ENCODE assay signal across 8 cellular contexts in genomic region chr1:10033359-10033845, GRCh38. TPM values are rescaled to one million over a fixed set of nuclear protein-coding genes. Genes with fewer than 3 reads are reported as not detected.
DNase-seq lines count a peak whose midpoint lies in the region; ATAC-seq and TF ChIP-seq lines count a peak whose summit lies in the region.

No MANE protein-coding gene starts in this region.

- no peaks in the 10 kb centered on the region for H3K9me3 Mint-ChIP-seq in CD8-positive, alpha-beta T cell

- no peak for TF ChIP-seq POLR2A in upper lobe of left lung (IDR thresholded peaks at IDR 0.05)

- peaks cover 26% of the 10 kb centered on the region for H3K36me3 Mint-ChIP-seq in CD8-positive, alpha-beta T cell

- 0 to 1% methylated on average over 19 of the region's 19 CpGs for WGBS in upper lobe of left lung, 2 donors

- H3K27ac ChIP-seq in CD8-positive, alpha-beta T cell (ENCODE audit: low read depth, low read length): peak overlapping the region; percentile 93
- H3K27ac ChIP-seq in SJCRH30: peak overlapping the region; percentile 76
- peak overlapping the region; percentile 95 for H3K27ac ChIP-seq in effector memory CD4-positive, alpha-beta T cell (ENCODE audit: insufficient read depth, low read length, poor library complexity, severe bottlenecking)
- peak overlapping the region; percentile 92 to 98 (median 94) for H3K27ac ChIP-seq in upper lobe of left lung

- peak overlapping the region; percentile 97 for H3K4me3 Mint-ChIP-seq in CD8-positive, alpha-beta T cell

- no peaks in the 10 kb centered on the region for H3K27me3 Mint-ChIP-seq in CD8-positive, alpha-beta T cell (ENCODE audit: low read depth)

- intact Hi-C loops in CD8-positive, alpha-beta T cell (cut with DNase I, micrococcal nuclease): loop anchor here (1.0 to 10.0 kb wide), 12 partner anchors 177 to 1229 kb away; partner anchors contain the start of genes H6PD (in 2 of the 2), KIF1B (in 2 of the 2), SLC25A33 (in 2 of the 2) and CLSTN1 (in 1 of the 2)
- intact Hi-C loops in mucosa of descending colon (cut with DNase I, micrococcal nuclease): no loop called here

- no peak for TF ChIP-seq EP300 in upper lobe of left lung (IDR thresholded peaks at IDR 0.05)

- H3K27ac Mint-ChIP-seq in CD8-positive, alpha-beta T cell: peak overlapping the region; percentile 98

- POLR2A ChIA-PET in CD8-positive, alpha-beta T cell (lab: Charles Lee): no interaction called here

- peak overlapping the region; percentile 98 for H3K4me3 ChIP-seq in CD8-positive, alpha-beta T cell (ENCODE audit: low read depth, low read length)
- H3K4me3 ChIP-seq in SJCRH30: peak overlapping the region; percentile 73
- H3K4me3 ChIP-seq in effector memory CD4-positive, alpha-beta T cell (ENCODE audit: insufficient read depth, low read depth, low read length, poor library complexity, severe bottlenecking): peak overlapping the region; percentile 99
- H3K4me3 ChIP-seq in mucosa of descending colon: peak overlapping the region; percentile 79
- peak overlapping the region; percentile 75 to 95 (median 89) for H3K4me3 ChIP-seq in upper lobe of left lung

- DNase-seq in CD8-positive, alpha-beta T cell: peak in 1 of 7 experiments; percentile 5
- DNase-seq in SJCRH30: peak; percentile 31 to 51
- DNase-seq in effector memory CD4-positive, alpha-beta T cell: no peak
- DNase-seq in mucosa of descending colon: peak in 1 of 3 donors; percentile 33
- no peak for DNase-seq in upper lobe of left lung
- no peak for DNase-seq in NCI-H774 (lab: John Stamatoyannopoulos, UW)

- peaks cover 23% of the 10 kb centered on the region for H3K4me1 Mint-ChIP-seq in CD8-positive, alpha-beta T cell (ENCODE audit: low read depth)

- TF ChIP-seq CTCF in CD8-positive, alpha-beta T cell (IDR thresholded peaks at IDR 0.05): no peak
- no peak for TF ChIP-seq CTCF in mucosa of descending colon (IDR thresholded peaks at IDR 0.05)
- no peak for TF ChIP-seq CTCF in upper lobe of left lung (IDR thresholded peaks at IDR 0.05)

- peaks cover 18% of the 10 kb centered on the region for H3K4me1 ChIP-seq in CD8-positive, alpha-beta T cell (ENCODE audit: insufficient read depth, low read length)
- peaks cover 26% of the 10 kb centered on the region for H3K4me1 ChIP-seq in SJCRH30
- peaks cover 5% of the 10 kb centered on the region for H3K4me1 ChIP-seq in effector memory CD4-positive, alpha-beta T cell (ENCODE audit: control insufficient read depth, insufficient read depth, low read length, poor library complexity, severe bottlenecking)
- H3K4me1 ChIP-seq in mucosa of descending colon (ENCODE audit: low read depth): peaks cover 20% of the 10 kb centered on the region
- H3K4me1 ChIP-seq in upper lobe of left lung: peaks cover 20 to 36% (median 22%) of the 10 kb centered on the region in 4 donors

- no peaks in the 10 kb centered on the region for H3K36me3 ChIP-seq in CD8-positive, alpha-beta T cell (ENCODE audit: insufficient read depth, low read length)
- H3K36me3 ChIP-seq in SJCRH30 (peaks cover 12% of the 10 kb centered on the region), mucosa of descending colon (ENCODE audit: low read depth) (no peaks in the 10 kb centered on the region), upper lobe of left lung (peaks cover 0 to 24% (median 7%) of the 10 kb centered on the region in 4 donors)
- peaks cover 6% of the 10 kb centered on the region for H3K36me3 ChIP-seq in effector memory CD4-positive, alpha-beta T cell (ENCODE audit: control insufficient read depth, insufficient read depth, low read length)

- H3K9me3 ChIP-seq in CD8-positive, alpha-beta T cell (ENCODE audit: low read length): no peaks in the 10 kb centered on the region
- H3K9me3 ChIP-seq in SJCRH30 (replicated peaks): no peaks in the 10 kb centered on the region
- H3K9me3 ChIP-seq in effector memory CD4-positive, alpha-beta T cell (ENCODE audit: control insufficient read depth, low read length): no peaks in the 10 kb centered on the region
- no peaks in the 10 kb centered on the region for H3K9me3 ChIP-seq in mucosa of descending colon
- H3K9me3 ChIP-seq in upper lobe of left lung: no peaks in the 10 kb centered on the region

- peak; percentile 17 for ATAC-seq in CD8-positive, alpha-beta T cell
- peak; percentile 18 for ATAC-seq in GM18867 (IDR thresholded peaks at IDR 0.05; ENCODE audit: unreplicated experiment)
- peak; percentile 4 for ATAC-seq in HG03196 (IDR thresholded peaks at IDR 0.05; ENCODE audit: unreplicated experiment)
- peak; percentile 51 for ATAC-seq in mucosa of descending colon
- peak; percentile 54 to 58 for ATAC-seq in upper lobe of left lung (ENCODE audit: low FRiP score in 2 of 2)

- CTCF ChIA-PET in CD8-positive, alpha-beta T cell (lab: Charles Lee): interaction anchor here (1.0 to 1.3 kb wide), 2 partner anchors 83 to 202 kb away, joined by 4 to 8 read pairs; no protein-coding TSS in a partner anchor

- no peaks in the 10 kb centered on the region for H3K27me3 ChIP-seq in CD8-positive, alpha-beta T cell (ENCODE audit: insufficient read depth, low read length)
- H3K27me3 ChIP-seq in SJCRH30: no peaks in the 10 kb centered on the region
- no peaks in the 10 kb centered on the region for H3K27me3 ChIP-seq in effector memory CD4-positive, alpha-beta T cell (replicated peaks; ENCODE audit: control insufficient read depth, insufficient read depth, low read length, poor library complexity, severe bottlenecking)
- H3K27me3 ChIP-seq in upper lobe of left lung: no peaks in the 10 kb centered on the region

RNA-seq across cellular contexts. Expression of gene UBE4B, which starts 0.6 kb away (rescaled TPM):
- total RNA-seq in CD8-positive, alpha-beta T cell: 10 to 100 TPM; 25.8 to 32.2 TPM
- 48.1 and 48.7 TPM in 2 replicates for total RNA-seq in SJCRH30 (2014; rRNA removed; shearing (Covaris generic))
- total RNA-seq in mucosa of descending colon (10 to 100 TPM; 40.7 to 66.2 (median 41.4) TPM), upper lobe of left lung (10 to 100 TPM; 24.5 to 83.8 (median 42.8) TPM)

RNA-seq across cellular contexts. Expression of gene RBP7, which starts 36.4 kb away (rescaled TPM):
- total RNA-seq in CD8-positive, alpha-beta T cell: not detected
- total RNA-seq in SJCRH30 (2014; rRNA removed; shearing (Covaris generic)): not detected in 2 replicates
- total RNA-seq in mucosa of descending colon (1 to 10 TPM in 2 of 3 donors, under 1 TPM in 1; 0.69 to 4.1 (median 1.7) TPM), upper lobe of left lung (10 to 100 TPM in 1 of 6 donors, 1 to 10 TPM in 4, not detected in 1; 1.7 to 15.9 (median 4.3) TPM)

Comparison
In these comparisons a context has a peak if more than half of its experiments do, and no peak if none do; other contexts are left out.
1. ATAC-seq: peak in every context shown above with its lines; median percentile 56 in upper lobe of left lung; 51 in mucosa of descending colon; 18 in GM18867; 17 in CD8-positive, alpha-beta T cell; 4 in HG03196.
2. DNase-seq: peak in SJCRH30 (2 of 2); none in effector memory CD4-positive, alpha-beta T cell (0 of 3), upper lobe of left lung (0 of 2) and NCI-H774 (single experiment).
3. intact Hi-C loops: an anchor here in CD8-positive, alpha-beta T cell (1.0 to 10.0 kb wide); none called in mucosa of descending colon.
4. Peak in every context shown above with its lines, with median percentiles within 50 percentile points of each other: H3K27ac ChIP-seq and H3K4me3 ChIP-seq.